ENCODE assay signal across 14 cellular contexts in genomic region chr16:89004209-89004831, GRCh38. TPM values are rescaled to one million over a fixed set of nuclear protein-coding genes. Genes with fewer than 3 reads are reported as not detected.
DNase-seq lines count a peak whose midpoint lies in the region; ATAC-seq, FAIRE-seq and TF ChIP-seq lines count a peak whose summit lies in the region.
"Had no signal": no experiment of that assay in that cellular context is flagged by ENCODE, and none has a peak within 500 bp of the region (broad histone marks: within the 10 kb centered on the region; RNA-seq: fewer than 3 reads in every experiment).

No MANE protein-coding gene starts in this region.

- no peaks in the 10 kb centered on the region for H3K9me3 ChIP-seq in neural progenitor cell (ENCODE audit: low read depth)

- no peak overlapping the region for H3K27ac ChIP-seq in neural progenitor cell

- CTCF ChIA-PET in T-cell (lab: Charles Lee) = no interaction called here

- no peaks in the 10 kb centered on the region for H4K20me1 ChIP-seq in neural progenitor cell (ENCODE audit: low read depth)

- no peak overlapping the region for H3K9ac ChIP-seq in neural progenitor cell

- DNase-seq in DMS53 treated with DMSO at 0.1 percent for 48 hours (lab: John Stamatoyannopoulos, UW; ENCODE audit: unreplicated experiment) (peak; percentile 23), Kasumi-1 (lab: John Stamatoyannopoulos, UW) (peak; percentile 19 to 23), choroid plexus epithelial cell (ENCODE audit: low read depth) (peak; percentile 13), neural progenitor cell (ENCODE audit: low spot score) (peak; percentile 54), RCC 7860 (ENCODE audit: low spot score) (no peak), T-cell (no peak)
- DNase-seq in activated T-cell treated with anti-CD3 and anti-CD28 coated beads, Interleukin-2, amount 50 U/mL, for 4 hours = no peak
- DNase-seq: activated CD4-positive, CD25-positive, alpha-beta regulatory T cell treated with anti-CD3 and anti-CD28 coated beads, Interleukin-2, amount 50 U/mL, for 72 hours; NCI-H446 treated with DMSO at 0.1 percent for 48 hours had no signal

- H3K36me3 ChIP-seq in neural progenitor cell = no peaks in the 10 kb centered on the region

- no peak overlapping the region for H3K4me2 ChIP-seq in neural progenitor cell

- no peak for ATAC-seq in activated T-cell treated with anti-CD3 and anti-CD28 coated beads, Interleukin-2, amount 50 U/mL, for 4 hours
- ATAC-seq in GM18858 (IDR thresholded peaks at IDR 0.05; ENCODE audit: unreplicated experiment) (no peak), T-cell (replicated peaks in 1 of 4) (no peak)

- H3K27ac Mint-ChIP-seq in neural progenitor cell = no peak overlapping the region
- no peak overlapping the region for H3K27ac Mint-ChIP-seq in T-cell
- H3K27ac Mint-ChIP-seq: activated naive CD4-positive, alpha-beta T cell treated with anti-CD3 and anti-CD28 coated beads, Interleukin-2, amount 50 U/mL, for 24 hours; progenitor cell of endocrine pancreas had no signal

- POLR2A ChIA-PET in T-cell (lab: Charles Lee) = no interaction called here

- no peaks in the 10 kb centered on the region for H3F3A ChIP-seq in neural progenitor cell (ENCODE audit: low read depth)

- no peaks in the 10 kb centered on the region for H3K79me2 ChIP-seq in neural progenitor cell (ENCODE audit: low read depth)

- H3K27me3 Mint-ChIP-seq in neural progenitor cell (ENCODE audit: insufficient read depth, low read depth) = peaks cover 19% of the 10 kb centered on the region
- H3K27me3 Mint-ChIP-seq in activated T-cell treated with anti-CD3 and anti-CD28 coated beads, Interleukin-2, amount 50 U/mL, for 4 hours (ENCODE audit: low read depth) = peaks cover 34% of the 10 kb centered on the region
- peaks cover 10 to 28% of the 10 kb centered on the region in 2 donors for H3K27me3 Mint-ChIP-seq in T-cell

- FAIRE-seq in RCC 7860 (lab: Jason Lieb, UNC) = no peak
- FAIRE-seq: G401.6, GM19239 had no signal

- TF ChIP-seq CTCF in choroid plexus epithelial cell (conservative IDR thresholded peaks at IDR 0.05; ENCODE audit: low read depth, low read length) (no peak), neural progenitor cell (IDR thresholded peaks at IDR 0.05) (no peak)

- no peaks in the 10 kb centered on the region for H3K36me3 Mint-ChIP-seq in neural progenitor cell
- H3K36me3 Mint-ChIP-seq in activated T-cell treated with anti-CD3 and anti-CD28 coated beads, Interleukin-2, amount 50 U/mL, for 4 hours (ENCODE audit: insufficient read depth) = no peaks in the 10 kb centered on the region
- H3K36me3 Mint-ChIP-seq in T-cell = no peaks in the 10 kb centered on the region

- no peak overlapping the region for H2AFZ ChIP-seq in neural progenitor cell (replicated peaks)

- peaks cover 6% of the 10 kb centered on the region for H3K4me1 Mint-ChIP-seq in neural progenitor cell
- peaks cover 9% of the 10 kb centered on the region for H3K4me1 Mint-ChIP-seq in activated T-cell treated with anti-CD3 and anti-CD28 coated beads, Interleukin-2, amount 50 U/mL, for 4 hours (ENCODE audit: low read depth)
- peaks cover 12 to 18% (median 14%) of the 10 kb centered on the region in 3 donors for H3K4me1 Mint-ChIP-seq in T-cell

- H3K4me3 ChIP-seq in choroid plexus epithelial cell (ENCODE audit: low read depth, low read length) = no peak overlapping the region
- H3K4me3 ChIP-seq in neural progenitor cell = no peak overlapping the region

- H3K27me3 ChIP-seq in neural progenitor cell = peaks cover 32% of the 10 kb centered on the region

- peaks cover 18% of the 10 kb centered on the region for H3K9me3 Mint-ChIP-seq in neural progenitor cell
- no peaks in the 10 kb centered on the region for H3K9me3 Mint-ChIP-seq in activated T-cell treated with anti-CD3 and anti-CD28 coated beads, Interleukin-2, amount 50 U/mL, for 4 hours
- H3K9me3 Mint-ChIP-seq in T-cell = peaks cover 0 to 1% (median under 1%) of the 10 kb centered on the region in 3 donors
- H3K9me3 Mint-ChIP-seq: activated naive CD4-positive, alpha-beta T cell treated with anti-CD3 and anti-CD28 coated beads, Interleukin-2, amount 50 U/mL, for 24 hours had no signal

- peaks cover 2% of the 10 kb centered on the region for H3K4me1 ChIP-seq in neural progenitor cell

- H3K4me3 Mint-ChIP-seq in neural progenitor cell (no peak overlapping the region), T-cell (no peak overlapping the region)
- H3K4me3 Mint-ChIP-seq in activated T-cell treated with anti-CD3 and anti-CD28 coated beads, Interleukin-2, amount 50 U/mL, for 4 hours = no peak overlapping the region
- H3K4me3 Mint-ChIP-seq: activated naive CD4-positive, alpha-beta T cell treated with anti-CD3 and anti-CD28 coated beads, Interleukin-2, amount 50 U/mL, for 24 hours had no signal

RNA-seq across cellular contexts. Expression of gene CBFA2T3, which starts 27.3 kb away (rescaled TPM):
- total RNA-seq in neural progenitor cell (ENCODE audit: low replicate concordance) (0.15 and 0.22 TPM in 2 replicates), T-cell (1 to 10 TPM; 2.0 to 4.0 (median 2.1) TPM)
- 1 to 10 TPM; 1.0 to 2.0 (median 1.3) TPM for total RNA-seq in activated T-cell treated with anti-CD3 and anti-CD28 coated beads, Interleukin-2, amount 50 U/mL, for 4 hours

Comparison
In these comparisons a context has a peak if more than half of its experiments do, and no peak if none do; other contexts are left out.
1. DNase-seq: peak in DMS53 treated with DMSO at 0.1 percent for 48 hours (single experiment), Kasumi-1 (2 of 2), choroid plexus epithelial cell (single experiment) and neural progenitor cell (single experiment); none in activated T-cell treated with anti-CD3 and anti-CD28 coated beads, Interleukin-2, amount 50 U/mL, for 4 hours (single experiment), RCC 7860 (single experiment) and T-cell (0 of 34).